In genomic region chr11:79400717-79401330, GRCh38 we compare ENCODE assay signal across 10 cellular contexts. TPM values are rescaled to one million over a fixed set of nuclear protein-coding genes. Genes with fewer than 3 reads are reported as not detected.
DNase-seq lines count a peak whose midpoint lies in the region; FAIRE-seq and TF ChIP-seq lines count a peak whose summit lies in the region.
"Had no signal": no experiment of that assay in that cellular context is flagged by ENCODE, and none has a peak within 500 bp of the region (broad histone marks: within the 10 kb centered on the region; RNA-seq: fewer than 3 reads in every experiment).

No MANE protein-coding gene starts in this region.

- H3K27ac Mint-ChIP-seq in neural crest cell (ENCODE audit: unreplicated experiment), result no peak overlapping the region

- no peak overlapping the region for H4K8ac ChIP-seq in H1 (ENCODE audit: extremely low read depth, insufficient read depth, low read length)

- H3K27ac ChIP-seq in H1 (ENCODE audit: low read depth, low read length), result no peak overlapping the region
- H3K27ac ChIP-seq: BLaER1 treated with 17β-estradiol and CSF1 and Interleukin-3, amounts not matched to agents 10 nM and 100 nM had no signal

- no peak overlapping the region for H4K5ac ChIP-seq in H1 (ENCODE audit: insufficient read length, low read depth, low read length)

- no peak overlapping the region for H3K14ac ChIP-seq in H1 (ENCODE audit: insufficient read length)

- H3K4me2 ChIP-seq in H1 (ENCODE audit: insufficient read depth in 1 of 2, low read depth in 2 of 2, low read length in 2 of 2), result no peak overlapping the region
- H3K4me2 ChIP-seq: BLaER1 treated with 17β-estradiol and CSF1 and Interleukin-3, amounts not matched to agents 10 nM and 100 nM had no signal

- H2BK120ac ChIP-seq in H1 (replicated peaks; ENCODE audit: low read depth, low read length), result no peak overlapping the region

- TF ChIP-seq EP300 in H1 (IDR thresholded peaks at IDR 0.05; ENCODE audit: borderline replicate concordance in 1 of 2, low read depth in 2 of 2, low read length in 2 of 2), result no peak

- H2BK5ac ChIP-seq in H1 (ENCODE audit: low read depth, low read length), result no peak overlapping the region

- DNase-seq in NCI-H345 (lab: John Stamatoyannopoulos, UW) (peak; percentile 25), NCI-H345 treated with DMSO at 0.1 percent for 48 hours (lab: John Stamatoyannopoulos, UW; ENCODE audit: unreplicated experiment) (no peak), H54 (ENCODE audit: insufficient read length, low spot score) (no peak), NCI-H1694 (lab: John Stamatoyannopoulos, UW) (peak; percentile 24), H1 (ENCODE audit: low read depth in 1 of 2, low spot score in 2 of 2) (peak in 1 of 2 experiments; percentile 75), neural crest cell (ENCODE audit: low read depth, low spot score) (peak; percentile 41), ureter (ENCODE audit: low spot score) (no peak), NCI-H146 (lab: John Stamatoyannopoulos, UW) (no peak)

- no peaks in the 10 kb centered on the region for H3K79me2 ChIP-seq in H1 (ENCODE audit: control insufficient read depth in 1 of 2, insufficient read depth in 2 of 2, low read length in 2 of 2)

- H3K4me3 Mint-ChIP-seq in neural crest cell, result no peak overlapping the region

- TF ChIP-seq POLR2A in H54 (IDR thresholded peaks at IDR 0.05; ENCODE audit: low read depth, low read length), result no peak
- no peak for TF ChIP-seq POLR2A in H1 (IDR thresholded peaks at IDR 0.05; ENCODE audit: control extremely low read depth in 1 of 2, low read depth in 2 of 2, low read length in 2 of 2)

- no peak overlapping the region for H2BK12ac ChIP-seq in H1 (ENCODE audit: low read depth, low read length)

- POLR2A ChIA-PET in H1 (lab: Charles Lee; ENCODE audit: partially characterized antibody), result no interaction called here

- H3K4ac ChIP-seq in H1 (replicated peaks; ENCODE audit: insufficient read length, low read depth, low read length), result no peak overlapping the region

- peaks cover 3% of the 10 kb centered on the region for H3K36me3 Mint-ChIP-seq in neural crest cell (ENCODE audit: low read depth)

- CTCF ChIA-PET in H1 (lab: Charles Lee; ENCODE audit: partially characterized antibody), result interaction anchor here (0.6 to 5.0 kb wide), 64 partner anchors 9 to 364 kb away, joined by 3 to 56 read pairs (median 4); partner anchors contain the start of gene TENM4

- FAIRE-seq in H54 (lab: Jason Lieb, UNC), result peak; percentile 77
- peak; percentile 90 for FAIRE-seq in H1 (lab: Jason Lieb, UNC)

- H2AFZ ChIP-seq in H1 (ENCODE audit: low read length), result no peak overlapping the region

- no peaks in the 10 kb centered on the region for H3K27me3 Mint-ChIP-seq in neural crest cell (ENCODE audit: low read depth)

- H2BK20ac ChIP-seq in H1 (ENCODE audit: low read length), result no peak overlapping the region

- no peak overlapping the region for H2AK5ac ChIP-seq in H1 (ENCODE audit: low read depth, low read length)

- H3K56ac ChIP-seq in H1 (replicated peaks; ENCODE audit: insufficient read length, low read depth, low read length), result no peak overlapping the region

- no peak overlapping the region for H2BK15ac ChIP-seq in H1 (ENCODE audit: low read length)

- peak; percentile 84 to 89 for TF ChIP-seq RAD21 in H1 (IDR thresholded peaks at IDR 0.05 in 1 of 2, conservative IDR thresholded peaks at IDR 0.05 in 1 of 2; ENCODE audit: low read depth in 2 of 2, low read length in 2 of 2)

- H3K27me3 ChIP-seq in H1 (replicated peaks in 1 of 4; ENCODE audit: control insufficient read depth in 3 of 4, extremely low read depth in 1 of 4, insufficient read depth in 3 of 4, low read length in 3 of 4), result no peaks in the 10 kb centered on the region

- H3K36me3 ChIP-seq in H1 (ENCODE audit: control insufficient read depth in 2 of 4, insufficient read depth in 4 of 4, low read length in 3 of 4), result no peaks in the 10 kb centered on the region

- H3K4me3 ChIP-seq in H1 (ENCODE audit: extremely low read depth in 1 of 4, insufficient read depth in 2 of 4, low read depth in 3 of 4, low read length in 4 of 4), result no peak overlapping the region
- H3K4me3 ChIP-seq: BLaER1 treated with 17β-estradiol and CSF1 and Interleukin-3, amounts not matched to agents 10 nM and 100 nM had no signal

- TF ChIP-seq CTCF in H1 (IDR thresholded peaks at IDR 0.05; ENCODE audit: control extremely low read depth in 1 of 3, insufficient read depth in 1 of 3, low read depth in 1 of 3, low read length in 3 of 3), result peak; percentile 92 to 93 (median 92)
- TF ChIP-seq CTCF in neural crest cell (conservative IDR thresholded peaks at IDR 0.05), result peak; percentile 68

- no peak overlapping the region for H4K91ac ChIP-seq in H1 (replicated peaks; ENCODE audit: insufficient read length, low read length)

- H3K18ac ChIP-seq in H1 (ENCODE audit: extremely low read depth, low read length), result no peak overlapping the region

- 80% methylated on average over 4 of the region's 4 CpGs; no CpG with 5 or more reads in 1 of the 2 experiments for WGBS in H1 (ENCODE audit: extremely low coverage in 1 of 2, insufficient coverage in 1 of 2, insufficient read length in 1 of 2, insufficient replicate concordance in 2 of 2, low coverage in 1 of 2, low lambda C conversion rate in 2 of 2, missing lambda C conversion rate in 1 of 2), 2 experiments

- H3K4me1 Mint-ChIP-seq in neural crest cell, result peaks cover 4% of the 10 kb centered on the region

- no peaks in the 10 kb centered on the region for H3K23me2 ChIP-seq in H1 (ENCODE audit: low read depth, low read length)

- H4K20me1 ChIP-seq in H1 (replicated peaks in 1 of 2; ENCODE audit: control insufficient read depth in 1 of 2, insufficient read depth in 2 of 2, low read length in 2 of 2), result peaks cover 0 to 4% of the 10 kb centered on the region in 2 experiments
- H4K20me1 ChIP-seq: BLaER1 treated with 17β-estradiol and CSF1 and Interleukin-3, amounts not matched to agents 10 nM and 100 nM had no signal

- no peaks in the 10 kb centered on the region for H3K9me3 ChIP-seq in H1 (ENCODE audit: insufficient read depth in 2 of 2, low read depth in 1 of 2, low read length in 1 of 2)
- H3K9me3 ChIP-seq: BLaER1 treated with 17β-estradiol and CSF1 and Interleukin-3, amounts not matched to agents 10 nM and 100 nM had no signal

- no peaks in the 10 kb centered on the region for H3K9me3 Mint-ChIP-seq in neural crest cell

- H3K9ac ChIP-seq in H1 (replicated peaks in 1 of 4; ENCODE audit: extremely low read depth in 1 of 4, low read depth in 3 of 4, low read length in 3 of 4), result no peak overlapping the region
- H3K9ac ChIP-seq: BLaER1 treated with 17β-estradiol and CSF1 and Interleukin-3, amounts not matched to agents 10 nM and 100 nM had no signal

- H3K4me1 ChIP-seq in H1 (replicated peaks in 1 of 4; ENCODE audit: control insufficient read depth in 3 of 4, insufficient read depth in 4 of 4, low read length in 3 of 4), result peaks cover 0 to 2% (median 0%) of the 10 kb centered on the region in 4 experiments; a peak in 1 of 7 replicates

- H3K79me1 ChIP-seq in H1 (ENCODE audit: low read depth, low read length), result no peaks in the 10 kb centered on the region; the same call in 1 of the 2 replicates

- H3K23ac ChIP-seq in H1 (ENCODE audit: insufficient read length), result no peak overlapping the region

TF ChIP-seq in H1, 55 proteins besides CTCF, POLR2A, EP300 and RAD21 (continues in another document):
- no peak for TF ChIP-seq TBP (IDR thresholded peaks at IDR 0.05; ENCODE audit: low read depth, low read length)
- no peak for TF ChIP-seq JUN (IDR thresholded peaks at IDR 0.05; ENCODE audit: low read depth, low read length)
- TF ChIP-seq MAX (IDR thresholded peaks at IDR 0.05), result peak; percentile 21; the same call in 1 of the 2 replicates

RNA-seq across cellular contexts. Expression of gene TENM4, which starts 40.0 kb away (rescaled TPM):
- total RNA-seq in H1 (2021; fragmentation: NEBNext Ultra II Directional; extraction: Animal tissue kit (Norgen Biotek cat#: 25700)), result 7.2 and 8.8 TPM in 2 replicates
- 3.5 and 5.8 TPM in 2 replicates for polyA plus RNA-seq in H1 (2011; rRNA removed)
- polyA plus RNA-seq in H1 (2011; cell fraction: cytosol; rRNA removed), result 2.5 TPM
- 9.5 TPM for polyA plus RNA-seq in H1 (2011; cell fraction: nucleus; rRNA removed)
- polyA plus RNA-seq in H1 (2012, experiment 1 of 2), result 1.8 to 3.9 TPM (median 2.8 TPM) in 4 replicates
- 0.24 TPM for polyA plus RNA-seq in H1 (2012, experiment 2 of 2)
- 2.4 TPM for polyA plus RNA-seq in H1 (2013, experiment 1 of 2)
- 1.9 TPM for polyA plus RNA-seq in H1 (2013, experiment 2 of 2)
- polyA minus RNA-seq in H1 (2011; rRNA and poly(A)+ RNA removed), result 6.4 and 11.1 TPM in 2 replicates
- 7.5 TPM for polyA minus RNA-seq in H1 (2011; cell fraction: cytosol; rRNA and poly(A)+ RNA removed)
- 37.7 TPM for polyA minus RNA-seq in H1 (2011; cell fraction: nucleus; rRNA and poly(A)+ RNA removed)
- 38.1 and 43.2 TPM in 2 replicates for total RNA-seq in neural crest cell
- total RNA-seq in ureter, result 2.4 TPM
- total RNA-seq: activated CD8-positive, alpha-beta memory T cell treated with anti-CD3 and anti-CD28 coated beads for 36 hours had no signal

Comparison
In these comparisons a context has a peak if more than half of its experiments do, and no peak if none do; other contexts are left out.
1. DNase-seq: peak in NCI-H345 (single experiment), NCI-H1694 (single experiment) and neural crest cell (single experiment); none in NCI-H345 treated with DMSO at 0.1 percent for 48 hours (single experiment), H54 (single experiment), ureter (single experiment) and NCI-H146 (single experiment).